1 cellular context compared by ENCODE assay signal in the genomic region with DNA sequence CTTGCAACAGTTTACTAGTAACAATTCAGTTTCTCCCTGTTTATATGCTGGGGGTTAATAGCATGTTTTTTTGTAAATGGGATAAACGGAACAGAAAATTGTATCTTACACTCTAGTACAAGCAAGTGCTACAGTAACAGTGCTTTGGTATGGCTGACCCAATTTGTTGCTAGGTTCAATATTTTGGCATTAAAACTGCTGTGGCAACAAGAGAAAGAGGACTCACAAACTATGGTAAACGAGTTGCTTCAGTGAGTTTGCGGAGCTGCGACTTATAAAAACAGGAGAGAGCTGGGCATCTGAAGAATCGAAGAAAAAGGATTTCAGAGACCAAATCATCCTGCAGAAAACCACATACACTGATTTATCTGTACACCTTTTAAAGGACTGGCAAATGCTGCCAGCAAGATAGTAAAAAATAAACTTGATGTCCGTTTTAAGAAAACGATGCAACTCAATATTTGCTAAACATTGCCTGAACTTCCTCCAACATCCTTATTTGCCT.
TF ChIP-seq lines count a peak whose summit lies in the region.

No MANE protein-coding gene starts in this region.

TF ChIP-seq in H1, 55 proteins besides CTCF, POLR2A, EP300 and RAD21:
- TF ChIP-seq, protein P1, sequence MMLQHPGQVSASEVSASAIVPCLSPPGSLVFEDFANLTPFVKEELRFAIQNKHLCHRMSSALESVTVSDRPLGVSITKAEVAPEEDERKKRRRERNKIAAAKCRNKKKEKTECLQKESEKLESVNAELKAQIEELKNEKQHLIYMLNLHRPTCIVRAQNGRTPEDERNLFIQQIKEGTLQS (IDR thresholded peaks at IDR 0.05; ENCODE audit: insufficient read depth, low read depth, low read length): no peak
- TF ChIP-seq, protein P2, sequence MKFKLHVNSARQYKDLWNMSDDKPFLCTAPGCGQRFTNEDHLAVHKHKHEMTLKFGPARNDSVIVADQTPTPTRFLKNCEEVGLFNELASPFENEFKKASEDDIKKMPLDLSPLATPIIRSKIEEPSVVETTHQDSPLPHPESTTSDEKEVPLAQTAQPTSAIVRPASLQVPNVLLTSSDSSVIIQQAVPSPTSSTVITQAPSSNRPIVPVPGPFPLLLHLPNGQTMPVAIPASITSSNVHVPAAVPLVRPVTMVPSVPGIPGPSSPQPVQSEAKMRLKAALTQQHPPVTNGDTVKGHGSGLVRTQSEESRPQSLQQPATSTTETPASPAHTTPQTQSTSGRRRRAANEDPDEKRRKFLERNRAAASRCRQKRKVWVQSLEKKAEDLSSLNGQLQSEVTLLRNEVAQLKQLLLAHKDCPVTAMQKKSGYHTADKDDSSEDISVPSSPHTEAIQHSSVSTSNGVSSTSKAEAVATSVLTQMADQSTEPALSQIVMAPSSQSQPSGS (IDR thresholded peaks at IDR 0.05; ENCODE audit: low read length): no peak
- TF ChIP-seq SP4 (IDR thresholded peaks at IDR 0.05; ENCODE audit: low read length): no peak
- TF ChIP-seq CHD2 (IDR thresholded peaks at IDR 0.05; ENCODE audit: low read length): no peak
- TF ChIP-seq YY1 (IDR thresholded peaks at IDR 0.05; ENCODE audit: low read depth, low read length): no peak
- no peak for TF ChIP-seq CREB1 (IDR thresholded peaks at IDR 0.05)
- no peak for TF ChIP-seq BRCA1 (IDR thresholded peaks at IDR 0.05; ENCODE audit: low read depth, low read length)
- TF ChIP-seq JUND (IDR thresholded peaks at IDR 0.05; ENCODE audit: low read length): no peak
